Comparison of ENCODE assay signal across 17 cellular contexts in genomic region chr3:117688583-117688982, GRCh38.
DNase-seq lines count a peak whose midpoint lies in the region; ATAC-seq and TF ChIP-seq lines count a peak whose summit lies in the region.
"Had no signal": no experiment of that assay in that cellular context is flagged by ENCODE, and none has a peak within 500 bp of the region (broad histone marks: within the 10 kb centered on the region; RNA-seq: fewer than 3 reads in every experiment).

No MANE protein-coding gene starts in this region.

- H3K9me3 ChIP-seq in endodermal cell (ENCODE audit: control insufficient read depth, low read length), result no peaks in the 10 kb centered on the region
- H3K9me3 ChIP-seq: heart right ventricle had no signal

- no peak overlapping the region for H3K9ac ChIP-seq in endodermal cell (ENCODE audit: extremely low read depth, low read length, poor library complexity, severe bottlenecking)
- H3K9ac ChIP-seq: neural progenitor cell had no signal

- TF ChIP-seq CTCF in endodermal cell (conservative IDR thresholded peaks at IDR 0.05) (no peak), chondrocyte (IDR thresholded peaks at IDR 0.05) (no peak)

- no peak overlapping the region for H3K4me3 Mint-ChIP-seq in endodermal cell
- H3K4me3 Mint-ChIP-seq in activated CD4-positive, alpha-beta memory T cell treated with anti-CD3 and anti-CD28 coated beads for 36 hours, result no peak overlapping the region
- H3K4me3 Mint-ChIP-seq in chondrocyte (ENCODE audit: unreplicated experiment), result no peak overlapping the region
- H3K4me3 Mint-ChIP-seq: CD4-positive, CD25-positive, alpha-beta regulatory T cell; neural progenitor cell had no signal

- peaks cover 12% of the 10 kb centered on the region for H3K4me1 ChIP-seq in endodermal cell (ENCODE audit: control insufficient read depth, insufficient read depth, low read length)
- H3K4me1 ChIP-seq: heart right ventricle had no signal

- H3K4me3 ChIP-seq in endodermal cell (ENCODE audit: low read length), result no peak overlapping the region
- H3K4me3 ChIP-seq: cardiac muscle cell, heart right ventricle, neural progenitor cell had no signal

- POLR2A ChIA-PET in activated CD4-positive, alpha-beta memory T cell treated with anti-CD3 and anti-CD28 coated beads for 36 hours (lab: Charles Lee), result no interaction called here

- CTCF ChIA-PET in activated CD4-positive, alpha-beta memory T cell treated with anti-CD3 and anti-CD28 coated beads for 36 hours (lab: Charles Lee), result no interaction called here

- DNase-seq in DMS53 treated with DMSO at 0.1 percent for 48 hours (lab: John Stamatoyannopoulos, UW; ENCODE audit: unreplicated experiment) (peak; percentile 61), NCI-H1417 treated with DMSO at 0.1 percent for 48 hours (lab: John Stamatoyannopoulos, UW) (peak; percentile 60), NCI-H345 treated with DMSO at 0.1 percent for 48 hours (lab: John Stamatoyannopoulos, UW; ENCODE audit: unreplicated experiment) (peak; percentile 42), endodermal cell (peak; percentile 66), chondrocyte (ENCODE audit: low spot score) (no peak)
- no peak for DNase-seq in activated CD4-positive, alpha-beta memory T cell treated with anti-CD3 and anti-CD28 coated beads for 36 hours
- DNase-seq: CD4-positive, CD25-positive, alpha-beta regulatory T cell; effector CD8-positive, alpha-beta T cell; GF-D8; heart right ventricle; kidney; WERI-Rb-1 had no signal

- H3K27ac ChIP-seq in endodermal cell (ENCODE audit: low read depth, low read length), result no peak overlapping the region
- H3K27ac ChIP-seq: cardiac muscle cell, heart right ventricle, neural progenitor cell, WERI-Rb-1 had no signal

- intact Hi-C loops in activated CD4-positive, alpha-beta memory T cell treated with anti-CD3 and anti-CD28 coated beads for 36 hours (cut with micrococcal nuclease), result no loop called here

- H3K36me3 ChIP-seq in endodermal cell (ENCODE audit: control insufficient read depth, insufficient read depth, low read length), result no peaks in the 10 kb centered on the region
- H3K36me3 ChIP-seq: cardiac muscle cell, heart right ventricle, neural progenitor cell, WERI-Rb-1 had no signal

- no peak for ATAC-seq in GM21737 (IDR thresholded peaks at IDR 0.05; ENCODE audit: unreplicated experiment)
- ATAC-seq in HG03342 (IDR thresholded peaks at IDR 0.05; ENCODE audit: unreplicated experiment), result no peak
- ATAC-seq: heart right ventricle had no signal

- H3K36me3 Mint-ChIP-seq in endodermal cell (ENCODE audit: low read depth), result no peaks in the 10 kb centered on the region
- H3K36me3 Mint-ChIP-seq in activated CD4-positive, alpha-beta memory T cell treated with anti-CD3 and anti-CD28 coated beads for 36 hours, result no peaks in the 10 kb centered on the region
- no peaks in the 10 kb centered on the region for H3K36me3 Mint-ChIP-seq in chondrocyte (ENCODE audit: low read depth)
- H3K36me3 Mint-ChIP-seq: CD4-positive, CD25-positive, alpha-beta regulatory T cell; neural progenitor cell had no signal

- H3K4me1 Mint-ChIP-seq in endodermal cell (peaks cover 25% of the 10 kb centered on the region), chondrocyte (ENCODE audit: low read depth) (peaks cover 6% of the 10 kb centered on the region)
- H3K4me1 Mint-ChIP-seq in activated CD4-positive, alpha-beta memory T cell treated with anti-CD3 and anti-CD28 coated beads for 36 hours (ENCODE audit: low read depth), result no peaks in the 10 kb centered on the region
- H3K4me1 Mint-ChIP-seq: CD4-positive, CD25-positive, alpha-beta regulatory T cell; neural progenitor cell had no signal

- H3K27me3 Mint-ChIP-seq in endodermal cell (ENCODE audit: insufficient read depth), result no peaks in the 10 kb centered on the region
- H3K27me3 Mint-ChIP-seq in activated CD4-positive, alpha-beta memory T cell treated with anti-CD3 and anti-CD28 coated beads for 36 hours, result no peaks in the 10 kb centered on the region
- H3K27me3 Mint-ChIP-seq in chondrocyte (ENCODE audit: low read depth), result peaks cover 14% of the 10 kb centered on the region
- H3K27me3 Mint-ChIP-seq: CD4-positive, CD25-positive, alpha-beta regulatory T cell had no signal

- 45 to 77% methylated on average over 2 to 3 of the region's 3 CpGs for WGBS in endodermal cell (ENCODE audit: insufficient coverage in 1 of 2, insufficient read length in 1 of 2), 2 experiments

- H3K27ac Mint-ChIP-seq in endodermal cell (no peak overlapping the region), chondrocyte (ENCODE audit: unreplicated experiment) (no peak overlapping the region)
- no peak overlapping the region for H3K27ac Mint-ChIP-seq in activated CD4-positive, alpha-beta memory T cell treated with anti-CD3 and anti-CD28 coated beads for 36 hours
- H3K27ac Mint-ChIP-seq: activated T-helper 2 cell treated with anti-CD3 and anti-CD28 coated beads, Interferon-gamma antibody, Interleukin-2, Interleukin-4, amounts not matched to agents 10 μg/mL and 5 μg/mL and 100 μg/mL, durations not matched to agents 14 hours and 24 hours and 36 hours; CD4-positive, CD25-positive, alpha-beta regulatory T cell; neural progenitor cell had no signal

- H3K9me3 Mint-ChIP-seq in endodermal cell, result no peaks in the 10 kb centered on the region
- no peaks in the 10 kb centered on the region for H3K9me3 Mint-ChIP-seq in activated CD4-positive, alpha-beta memory T cell treated with anti-CD3 and anti-CD28 coated beads for 36 hours
- H3K9me3 Mint-ChIP-seq in chondrocyte (ENCODE audit: low read depth), result no peaks in the 10 kb centered on the region
- H3K9me3 Mint-ChIP-seq: activated T-helper 2 cell treated with anti-CD3 and anti-CD28 coated beads, Interferon-gamma antibody, Interleukin-2, Interleukin-4, amounts not matched to agents 10 μg/mL and 5 μg/mL and 100 μg/mL, durations not matched to agents 14 hours and 24 hours and 36 hours; neural progenitor cell had no signal

- H3K27me3 ChIP-seq in endodermal cell (ENCODE audit: control insufficient read depth, insufficient read depth, low read length, poor library complexity, severe bottlenecking), result no peaks in the 10 kb centered on the region
- H3K27me3 ChIP-seq: cardiac muscle cell, heart right ventricle, neural progenitor cell had no signal

Comparison
In these comparisons a context has a peak if more than half of its experiments do, and no peak if none do; other contexts are left out.
1. DNase-seq: peak in DMS53 treated with DMSO at 0.1 percent for 48 hours (single experiment), NCI-H1417 treated with DMSO at 0.1 percent for 48 hours (single experiment), NCI-H345 treated with DMSO at 0.1 percent for 48 hours (single experiment) and endodermal cell (single experiment); none in activated CD4-positive, alpha-beta memory T cell treated with anti-CD3 and anti-CD28 coated beads for 36 hours (single experiment) and chondrocyte (single experiment).